In the genomic region with DNA sequence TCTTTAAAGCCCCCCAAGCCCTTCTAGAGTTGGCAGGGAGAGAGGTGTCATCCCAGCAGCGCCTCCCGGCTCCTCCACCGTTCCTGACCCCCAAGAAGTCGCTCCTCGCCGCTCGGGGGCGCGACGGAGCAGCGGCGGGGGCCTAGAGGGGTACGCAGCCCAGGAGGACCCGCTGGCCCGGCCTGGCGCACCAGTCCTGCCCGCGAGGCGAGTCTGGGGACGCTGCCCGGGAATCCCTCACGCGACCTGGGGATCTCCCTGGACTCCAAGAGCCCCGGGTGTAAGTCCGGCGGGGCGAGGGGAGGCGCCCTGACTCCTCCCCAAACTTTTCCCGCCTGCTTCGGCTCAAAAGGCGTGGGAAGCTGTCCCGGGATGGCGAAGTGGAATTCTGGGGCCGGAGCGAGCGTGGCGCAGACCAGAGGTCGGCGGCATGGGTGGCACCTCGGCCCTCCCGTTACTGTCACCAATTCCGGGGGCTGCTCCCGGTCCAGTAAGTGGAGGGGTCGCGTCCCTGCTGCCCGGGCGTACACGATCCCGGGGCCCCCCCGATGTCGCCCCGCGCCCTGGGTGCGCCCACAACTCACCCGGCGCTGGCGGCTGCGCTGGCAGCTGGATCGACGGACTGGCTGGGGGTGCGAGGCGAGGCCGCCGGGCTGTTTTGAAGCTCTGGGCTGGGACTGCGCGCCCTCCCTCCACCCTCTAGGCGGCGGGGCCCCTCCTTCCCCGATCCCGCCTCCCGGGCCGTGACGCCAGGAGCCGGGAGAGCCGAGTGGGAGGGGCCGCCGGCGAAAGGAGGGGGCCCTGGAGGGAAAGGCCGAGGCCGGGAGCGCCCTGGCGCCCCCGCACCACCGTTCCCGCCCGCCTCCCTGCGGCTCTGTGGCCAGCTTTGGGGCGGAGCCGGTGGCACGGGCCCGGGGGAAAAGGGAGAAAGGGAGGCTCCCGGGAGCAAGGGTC, we compare ENCODE assay signal across 1 cellular context.
TF ChIP-seq lines count a peak whose summit lies in the region.

A gene with protein sequence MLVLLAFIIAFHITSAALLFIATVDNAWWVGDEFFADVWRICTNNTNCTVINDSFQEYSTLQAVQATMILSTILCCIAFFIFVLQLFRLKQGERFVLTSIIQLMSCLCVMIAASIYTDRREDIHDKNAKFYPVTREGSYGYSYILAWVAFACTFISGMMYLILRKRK (minus strand): TSS at position 634 of the 954 bp plus-strand sequence. CDS start 32,981 bp downstream, outside the sequence.

TF ChIP-seq in HepG2, 621 proteins besides CTCF, POLR2A, EP300 and RAD21 (continued from another document and continues in another):
- no peak for TF ChIP-seq ATF7 (IDR thresholded peaks at IDR 0.05)
- TF ChIP-seq ATF7 (CRISPR knock-in tag; IDR thresholded peaks at IDR 0.05), result no peak; the same call in 1 of the 2 replicates
- peak; percentile 92 for TF ChIP-seq SMAD1 (CRISPR knock-in tag; IDR thresholded peaks at IDR 0.05; ENCODE audit: borderline replicate concordance, low read depth)
- TF ChIP-seq, protein P1, sequence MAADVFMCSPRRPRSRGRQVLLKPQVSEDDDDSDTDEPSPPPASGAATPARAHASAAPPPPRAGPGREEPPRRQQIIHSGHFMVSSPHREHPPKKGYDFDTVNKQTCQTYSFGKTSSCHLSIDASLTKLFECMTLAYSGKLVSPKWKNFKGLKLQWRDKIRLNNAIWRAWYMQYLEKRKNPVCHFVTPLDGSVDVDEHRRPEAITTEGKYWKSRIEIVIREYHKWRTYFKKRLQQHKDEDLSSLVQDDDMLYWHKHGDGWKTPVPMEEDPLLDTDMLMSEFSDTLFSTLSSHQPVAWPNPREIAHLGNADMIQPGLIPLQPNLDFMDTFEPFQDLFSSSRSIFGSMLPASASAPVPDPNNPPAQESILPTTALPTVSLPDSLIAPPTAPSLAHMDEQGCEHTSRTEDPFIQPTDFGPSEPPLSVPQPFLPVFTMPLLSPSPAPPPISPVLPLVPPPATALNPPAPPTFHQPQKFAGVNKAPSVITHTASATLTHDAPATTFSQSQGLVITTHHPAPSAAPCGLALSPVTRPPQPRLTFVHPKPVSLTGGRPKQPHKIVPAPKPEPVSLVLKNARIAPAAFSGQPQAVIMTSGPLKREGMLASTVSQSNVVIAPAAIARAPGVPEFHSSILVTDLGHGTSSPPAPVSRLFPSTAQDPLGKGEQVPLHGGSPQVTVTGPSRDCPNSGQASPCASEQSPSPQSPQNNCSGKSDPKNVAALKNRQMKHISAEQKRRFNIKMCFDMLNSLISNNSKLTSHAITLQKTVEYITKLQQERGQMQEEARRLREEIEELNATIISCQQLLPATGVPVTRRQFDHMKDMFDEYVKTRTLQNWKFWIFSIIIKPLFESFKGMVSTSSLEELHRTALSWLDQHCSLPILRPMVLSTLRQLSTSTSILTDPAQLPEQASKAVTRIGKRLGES (CRISPR knock-in tag; IDR thresholded peaks at IDR 0.05; ENCODE audit: borderline replicate concordance), result no peak; the same call in 1 of the 2 replicates
- TF ChIP-seq TRIM24 (CRISPR knock-in tag; IDR thresholded peaks at IDR 0.05), result no peak
- TF ChIP-seq, protein P2, sequence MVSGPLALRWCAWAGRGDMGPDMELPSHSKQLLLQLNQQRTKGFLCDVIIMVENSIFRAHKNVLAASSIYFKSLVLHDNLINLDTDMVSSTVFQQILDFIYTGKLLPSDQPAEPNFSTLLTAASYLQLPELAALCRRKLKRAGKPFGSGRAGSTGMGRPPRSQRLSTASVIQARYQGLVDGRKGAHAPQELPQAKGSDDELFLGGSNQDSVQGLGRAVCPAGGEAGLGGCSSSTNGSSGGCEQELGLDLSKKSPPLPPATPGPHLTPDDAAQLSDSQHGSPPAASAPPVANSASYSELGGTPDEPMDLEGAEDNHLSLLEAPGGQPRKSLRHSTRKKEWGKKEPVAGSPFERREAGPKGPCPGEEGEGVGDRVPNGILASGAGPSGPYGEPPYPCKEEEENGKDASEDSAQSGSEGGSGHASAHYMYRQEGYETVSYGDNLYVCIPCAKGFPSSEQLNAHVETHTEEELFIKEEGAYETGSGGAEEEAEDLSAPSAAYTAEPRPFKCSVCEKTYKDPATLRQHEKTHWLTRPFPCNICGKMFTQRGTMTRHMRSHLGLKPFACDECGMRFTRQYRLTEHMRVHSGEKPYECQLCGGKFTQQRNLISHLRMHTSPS (CRISPR knock-in tag; IDR thresholded peaks at IDR 0.05; ENCODE audit: low read depth), result peak; percentile 80; the same call in 1 of the 2 replicates
- TF ChIP-seq ZSCAN25 (CRISPR knock-in tag; IDR thresholded peaks at IDR 0.05), result peak; percentile 46
- TF ChIP-seq ZBTB38 (CRISPR knock-in tag; IDR thresholded peaks at IDR 0.05), result peak; percentile 65
- TF ChIP-seq ZNF720 (CRISPR knock-in tag; IDR thresholded peaks at IDR 0.05), result no peak
- no peak for TF ChIP-seq MLLT10 (CRISPR knock-in tag; IDR thresholded peaks at IDR 0.05)
- peak; percentile 84 for TF ChIP-seq SRSF1 (optimal IDR thresholded peaks at IDR 0.05; ENCODE audit: low read depth, low read length)
- peak; percentile 38; the same call in 1 of the 2 replicates for TF ChIP-seq GATAD1 (CRISPR knock-in tag; IDR thresholded peaks at IDR 0.05)
- peak; percentile 96; the same call in 1 of the 2 replicates for TF ChIP-seq ZNF713 (CRISPR knock-in tag; IDR thresholded peaks at IDR 0.05)
- TF ChIP-seq ZNF678 (CRISPR knock-in tag; IDR thresholded peaks at IDR 0.05), result peak; percentile 95; the same call in 1 of the 2 replicates
- no peak for TF ChIP-seq ZC3H4 (CRISPR knock-in tag; IDR thresholded peaks at IDR 0.05; ENCODE audit: borderline replicate concordance)
- 0 out of 2 replicates have a peak, but pooled peaks have one; percentile 87 for TF ChIP-seq TSC22D2 (CRISPR knock-in tag; IDR thresholded peaks at IDR 0.05; ENCODE audit: borderline replicate concordance)
- TF ChIP-seq SNAI1 (CRISPR knock-in tag; IDR thresholded peaks at IDR 0.05; ENCODE audit: borderline replicate concordance), result no peak
- TF ChIP-seq ZNF350 (CRISPR knock-in tag; IDR thresholded peaks at IDR 0.05; ENCODE audit: borderline replicate concordance, low read depth), result peak; percentile 83
- TF ChIP-seq, protein P3, sequence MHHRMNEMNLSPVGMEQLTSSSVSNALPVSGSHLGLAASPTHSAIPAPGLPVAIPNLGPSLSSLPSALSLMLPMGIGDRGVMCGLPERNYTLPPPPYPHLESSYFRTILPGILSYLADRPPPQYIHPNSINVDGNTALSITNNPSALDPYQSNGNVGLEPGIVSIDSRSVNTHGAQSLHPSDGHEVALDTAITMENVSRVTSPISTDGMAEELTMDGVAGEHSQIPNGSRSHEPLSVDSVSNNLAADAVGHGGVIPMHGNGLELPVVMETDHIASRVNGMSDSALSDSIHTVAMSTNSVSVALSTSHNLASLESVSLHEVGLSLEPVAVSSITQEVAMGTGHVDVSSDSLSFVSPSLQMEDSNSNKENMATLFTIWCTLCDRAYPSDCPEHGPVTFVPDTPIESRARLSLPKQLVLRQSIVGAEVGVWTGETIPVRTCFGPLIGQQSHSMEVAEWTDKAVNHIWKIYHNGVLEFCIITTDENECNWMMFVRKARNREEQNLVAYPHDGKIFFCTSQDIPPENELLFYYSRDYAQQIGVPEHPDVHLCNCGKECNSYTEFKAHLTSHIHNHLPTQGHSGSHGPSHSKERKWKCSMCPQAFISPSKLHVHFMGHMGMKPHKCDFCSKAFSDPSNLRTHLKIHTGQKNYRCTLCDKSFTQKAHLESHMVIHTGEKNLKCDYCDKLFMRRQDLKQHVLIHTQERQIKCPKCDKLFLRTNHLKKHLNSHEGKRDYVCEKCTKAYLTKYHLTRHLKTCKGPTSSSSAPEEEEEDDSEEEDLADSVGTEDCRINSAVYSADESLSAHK (CRISPR knock-in tag; IDR thresholded peaks at IDR 0.05; ENCODE audit: borderline replicate concordance), result no peak; the same call in 1 of the 2 replicates
- 0 out of 2 replicates have a peak, but pooled peaks have one; percentile 74 for TF ChIP-seq ZNF256 (CRISPR knock-in tag; conservative IDR thresholded peaks at IDR 0.05)
- peak in 1 of 2 experiments; percentile 93; a peak in 2 of 4 replicates for TF ChIP-seq KLF16 (CRISPR knock-in tag; IDR thresholded peaks at IDR 0.05)
- peak; percentile 19 for TF ChIP-seq HNF4A (CRISPR knock-in tag; IDR thresholded peaks at IDR 0.05)
- no peak for TF ChIP-seq TEAD2 (CRISPR knock-in tag; IDR thresholded peaks at IDR 0.05)
- TF ChIP-seq KDM5A (IDR thresholded peaks at IDR 0.05; ENCODE audit: borderline replicate concordance, low read length), result no peak
- TF ChIP-seq, protein P4, sequence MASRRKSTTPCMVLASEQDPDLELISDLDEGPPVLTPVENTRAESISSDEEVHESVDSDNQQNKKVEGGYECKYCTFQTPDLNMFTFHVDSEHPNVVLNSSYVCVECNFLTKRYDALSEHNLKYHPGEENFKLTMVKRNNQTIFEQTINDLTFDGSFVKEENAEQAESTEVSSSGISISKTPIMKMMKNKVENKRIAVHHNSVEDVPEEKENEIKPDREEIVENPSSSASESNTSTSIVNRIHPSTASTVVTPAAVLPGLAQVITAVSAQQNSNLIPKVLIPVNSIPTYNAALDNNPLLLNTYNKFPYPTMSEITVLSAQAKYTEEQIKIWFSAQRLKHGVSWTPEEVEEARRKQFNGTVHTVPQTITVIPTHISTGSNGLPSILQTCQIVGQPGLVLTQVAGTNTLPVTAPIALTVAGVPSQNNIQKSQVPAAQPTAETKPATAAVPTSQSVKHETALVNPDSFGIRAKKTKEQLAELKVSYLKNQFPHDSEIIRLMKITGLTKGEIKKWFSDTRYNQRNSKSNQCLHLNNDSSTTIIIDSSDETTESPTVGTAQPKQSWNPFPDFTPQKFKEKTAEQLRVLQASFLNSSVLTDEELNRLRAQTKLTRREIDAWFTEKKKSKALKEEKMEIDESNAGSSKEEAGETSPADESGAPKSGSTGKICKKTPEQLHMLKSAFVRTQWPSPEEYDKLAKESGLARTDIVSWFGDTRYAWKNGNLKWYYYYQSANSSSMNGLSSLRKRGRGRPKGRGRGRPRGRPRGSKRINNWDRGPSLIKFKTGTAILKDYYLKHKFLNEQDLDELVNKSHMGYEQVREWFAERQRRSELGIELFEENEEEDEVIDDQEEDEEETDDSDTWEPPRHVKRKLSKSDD (CRISPR knock-in tag; IDR thresholded peaks at IDR 0.05; ENCODE audit: low read depth), result no peak
- no peak; the same call in 1 of the 2 replicates for TF ChIP-seq ZNF446 (CRISPR knock-in tag; IDR thresholded peaks at IDR 0.05)
- TF ChIP-seq, protein P5, sequence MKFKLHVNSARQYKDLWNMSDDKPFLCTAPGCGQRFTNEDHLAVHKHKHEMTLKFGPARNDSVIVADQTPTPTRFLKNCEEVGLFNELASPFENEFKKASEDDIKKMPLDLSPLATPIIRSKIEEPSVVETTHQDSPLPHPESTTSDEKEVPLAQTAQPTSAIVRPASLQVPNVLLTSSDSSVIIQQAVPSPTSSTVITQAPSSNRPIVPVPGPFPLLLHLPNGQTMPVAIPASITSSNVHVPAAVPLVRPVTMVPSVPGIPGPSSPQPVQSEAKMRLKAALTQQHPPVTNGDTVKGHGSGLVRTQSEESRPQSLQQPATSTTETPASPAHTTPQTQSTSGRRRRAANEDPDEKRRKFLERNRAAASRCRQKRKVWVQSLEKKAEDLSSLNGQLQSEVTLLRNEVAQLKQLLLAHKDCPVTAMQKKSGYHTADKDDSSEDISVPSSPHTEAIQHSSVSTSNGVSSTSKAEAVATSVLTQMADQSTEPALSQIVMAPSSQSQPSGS (CRISPR knock-in tag; IDR thresholded peaks at IDR 0.05), result no peak
- peak; percentile 79 for TF ChIP-seq ZNF501 (CRISPR knock-in tag; IDR thresholded peaks at IDR 0.05)
- TF ChIP-seq, protein P6, sequence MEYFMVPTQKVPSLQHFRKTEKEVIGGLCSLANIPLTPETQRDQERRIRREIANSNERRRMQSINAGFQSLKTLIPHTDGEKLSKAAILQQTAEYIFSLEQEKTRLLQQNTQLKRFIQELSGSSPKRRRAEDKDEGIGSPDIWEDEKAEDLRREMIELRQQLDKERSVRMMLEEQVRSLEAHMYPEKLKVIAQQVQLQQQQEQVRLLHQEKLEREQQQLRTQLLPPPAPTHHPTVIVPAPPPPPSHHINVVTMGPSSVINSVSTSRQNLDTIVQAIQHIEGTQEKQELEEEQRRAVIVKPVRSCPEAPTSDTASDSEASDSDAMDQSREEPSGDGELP (IDR thresholded peaks at IDR 0.05; ENCODE audit: borderline replicate concordance, low read depth), result peak; percentile 53; the same call in 1 of the 2 replicates
- TF ChIP-seq MEF2D (CRISPR knock-in tag; IDR thresholded peaks at IDR 0.05), result peak; percentile 15; the same call in 1 of the 2 replicates
- TF ChIP-seq, protein P7, sequence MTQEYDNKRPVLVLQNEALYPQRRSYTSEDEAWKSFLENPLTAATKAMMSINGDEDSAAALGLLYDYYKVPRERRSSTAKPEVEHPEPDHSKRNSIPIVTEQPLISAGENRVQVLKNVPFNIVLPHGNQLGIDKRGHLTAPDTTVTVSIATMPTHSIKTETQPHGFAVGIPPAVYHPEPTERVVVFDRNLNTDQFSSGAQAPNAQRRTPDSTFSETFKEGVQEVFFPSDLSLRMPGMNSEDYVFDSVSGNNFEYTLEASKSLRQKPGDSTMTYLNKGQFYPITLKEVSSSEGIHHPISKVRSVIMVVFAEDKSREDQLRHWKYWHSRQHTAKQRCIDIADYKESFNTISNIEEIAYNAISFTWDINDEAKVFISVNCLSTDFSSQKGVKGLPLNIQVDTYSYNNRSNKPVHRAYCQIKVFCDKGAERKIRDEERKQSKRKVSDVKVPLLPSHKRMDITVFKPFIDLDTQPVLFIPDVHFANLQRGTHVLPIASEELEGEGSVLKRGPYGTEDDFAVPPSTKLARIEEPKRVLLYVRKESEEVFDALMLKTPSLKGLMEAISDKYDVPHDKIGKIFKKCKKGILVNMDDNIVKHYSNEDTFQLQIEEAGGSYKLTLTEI (CRISPR knock-in tag; conservative IDR thresholded peaks at IDR 0.05), result no peak
- TF ChIP-seq, protein P8, sequence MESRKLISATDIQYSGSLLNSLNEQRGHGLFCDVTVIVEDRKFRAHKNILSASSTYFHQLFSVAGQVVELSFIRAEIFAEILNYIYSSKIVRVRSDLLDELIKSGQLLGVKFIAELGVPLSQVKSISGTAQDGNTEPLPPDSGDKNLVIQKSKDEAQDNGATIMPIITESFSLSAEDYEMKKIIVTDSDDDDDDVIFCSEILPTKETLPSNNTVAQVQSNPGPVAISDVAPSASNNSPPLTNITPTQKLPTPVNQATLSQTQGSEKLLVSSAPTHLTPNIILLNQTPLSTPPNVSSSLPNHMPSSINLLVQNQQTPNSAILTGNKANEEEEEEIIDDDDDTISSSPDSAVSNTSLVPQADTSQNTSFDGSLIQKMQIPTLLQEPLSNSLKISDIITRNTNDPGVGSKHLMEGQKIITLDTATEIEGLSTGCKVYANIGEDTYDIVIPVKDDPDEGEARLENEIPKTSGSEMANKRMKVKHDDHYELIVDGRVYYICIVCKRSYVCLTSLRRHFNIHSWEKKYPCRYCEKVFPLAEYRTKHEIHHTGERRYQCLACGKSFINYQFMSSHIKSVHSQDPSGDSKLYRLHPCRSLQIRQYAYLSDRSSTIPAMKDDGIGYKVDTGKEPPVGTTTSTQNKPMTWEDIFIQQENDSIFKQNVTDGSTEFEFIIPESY (CRISPR knock-in tag; IDR thresholded peaks at IDR 0.05), result peak; percentile 10; the same call in 1 of the 2 replicates
- TF ChIP-seq NCOR1 (IDR thresholded peaks at IDR 0.05; ENCODE audit: borderline replicate concordance, low read length), result no peak
- no peak for TF ChIP-seq ZNF570 (CRISPR knock-in tag; IDR thresholded peaks at IDR 0.05; ENCODE audit: borderline replicate concordance)
- peak; percentile 41; the same call in 1 of the 2 replicates for TF ChIP-seq FOSL2 (CRISPR knock-in tag; IDR thresholded peaks at IDR 0.05)
- peak; percentile 17; the same call in 1 of the 2 replicates for TF ChIP-seq SMAD3 (CRISPR knock-in tag; IDR thresholded peaks at IDR 0.05)
- no peak for TF ChIP-seq HOXA9 (CRISPR knock-in tag; IDR thresholded peaks at IDR 0.05; ENCODE audit: borderline replicate concordance)
